Comparison of ENCODE assay signal across 8 cellular contexts in the genomic region with DNA sequence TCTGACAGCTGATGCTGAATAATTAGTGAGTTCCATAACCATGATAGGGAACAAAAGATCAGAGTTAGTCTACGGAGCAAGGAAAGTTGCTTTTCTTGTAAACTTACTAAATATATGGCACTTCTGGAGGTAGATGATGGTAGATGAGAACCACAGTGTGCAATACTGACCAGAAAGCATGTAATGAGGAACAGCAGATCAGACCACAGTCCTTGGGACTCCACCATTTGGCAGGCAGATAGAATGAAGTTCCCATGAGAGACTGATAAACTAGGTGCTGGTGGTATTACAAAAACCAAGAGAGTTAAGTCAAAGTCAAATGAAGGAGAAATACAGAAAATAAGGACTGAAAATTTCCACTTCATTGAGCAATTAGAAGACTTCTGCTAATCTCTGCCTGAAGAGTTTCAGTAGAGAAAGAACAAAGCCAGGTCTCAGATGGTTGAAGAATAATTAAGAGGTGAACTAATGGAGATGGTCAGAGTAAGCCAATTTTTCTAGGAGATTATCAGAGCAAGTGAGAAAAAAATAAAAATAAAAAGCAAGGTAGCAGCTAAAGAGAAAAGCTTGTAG.
"Had no signal": no experiment of that assay in that cellular context is flagged by ENCODE, and none has a peak within 500 bp of the region (broad histone marks: within the 10 kb centered on the region; RNA-seq: fewer than 3 reads in every experiment).

No MANE protein-coding gene starts in this region.

- DNase-seq: activated B cell treated with CpG ODN at 0.5 μM for 24 hours; activated CD4-positive, alpha-beta T cell treated with anti-CD3 and anti-CD28 coated beads, Interleukin-2, amount 10 ng/mL, durations not matched to agents 24 days and 14 days; activated CD8-positive, alpha-beta memory T cell treated with anti-CD3 and anti-CD28 coated beads for 24 hours; activated naive CD4-positive, alpha-beta T cell treated with anti-CD3 and anti-CD28 coated beads for 36 hours; foreskin melanocyte; sigmoid colon; stimulated activated CD4-positive, alpha-beta T cell treated with anti-CD3 and anti-CD28 coated beads, Interleukin-12 subunit alpha, Interleukin-12 subunit beta, amount 100 ng/mL, for 4 hours; stimulated activated naive CD4-positive, alpha-beta T cell had no signal
